In genomic region chr11:75476716-75477613, GRCh38 we compare ENCODE assay signal across 11 cellular contexts. TPM values are rescaled to one million over a fixed set of nuclear protein-coding genes. Genes with fewer than 3 reads are reported as not detected.
DNase-seq lines count a peak whose midpoint lies in the region; ATAC-seq and TF ChIP-seq lines count a peak whose summit lies in the region.
"Had no signal": no experiment of that assay in that cellular context is flagged by ENCODE, and none has a peak within 500 bp of the region (broad histone marks: within the 10 kb centered on the region; RNA-seq: fewer than 3 reads in every experiment).

No MANE protein-coding gene starts in this region.

- TF ChIP-seq POLR2A in body of pancreas (IDR thresholded peaks at IDR 0.05), result no peak

- H3K27me3 Mint-ChIP-seq in naive thymus-derived CD4-positive, alpha-beta T cell, result no peaks in the 10 kb centered on the region

- no peak overlapping the region for H3K4me3 Mint-ChIP-seq in naive thymus-derived CD4-positive, alpha-beta T cell

- H3K4me1 ChIP-seq in body of pancreas, result peaks cover 39% of the 10 kb centered on the region
- H3K4me1 ChIP-seq in naive thymus-derived CD4-positive, alpha-beta T cell (ENCODE audit: control insufficient read depth in 2 of 2, insufficient read depth in 2 of 2, low read length in 2 of 2), result peaks cover 15% of the 10 kb centered on the region in 2 donors

- no peaks in the 10 kb centered on the region for H3K27me3 ChIP-seq in body of pancreas
- no peaks in the 10 kb centered on the region for H3K27me3 ChIP-seq in naive thymus-derived CD4-positive, alpha-beta T cell (ENCODE audit: control insufficient read depth in 2 of 2, insufficient read depth in 2 of 2, low read length in 2 of 2)

- H3K27ac Mint-ChIP-seq in naive thymus-derived CD4-positive, alpha-beta T cell, result peak overlapping the region in 7 of 9 donors; percentile 14 to 83 (median 58)

- POLR2A ChIA-PET in naive thymus-derived CD4-positive, alpha-beta T cell (lab: Charles Lee), result interaction anchor here (0.9 kb wide), 1 partner anchor 13 kb away, joined by 3 read pairs; no protein-coding TSS in a partner anchor

- H3K9me3 ChIP-seq in body of pancreas, result no peaks in the 10 kb centered on the region
- no peaks in the 10 kb centered on the region for H3K9me3 ChIP-seq in naive thymus-derived CD4-positive, alpha-beta T cell (ENCODE audit: control insufficient read depth in 2 of 3, low read length in 3 of 3)

- CTCF ChIA-PET in naive thymus-derived CD4-positive, alpha-beta T cell (lab: Charles Lee), result no interaction called here

- TF ChIP-seq CTCF in body of pancreas (IDR thresholded peaks at IDR 0.05), result no peak

- ATAC-seq in body of pancreas (peak; percentile 93), HG03565 (IDR thresholded peaks at IDR 0.05; ENCODE audit: unreplicated experiment) (no peak), GM19351 (IDR thresholded peaks at IDR 0.05; ENCODE audit: unreplicated experiment) (no peak)
- no peak for ATAC-seq in naive thymus-derived CD4-positive, alpha-beta T cell

- H3K4me1 Mint-ChIP-seq in naive thymus-derived CD4-positive, alpha-beta T cell, result peaks cover 13 to 23% (median 20%) of the 10 kb centered on the region in 7 donors

- no peaks in the 10 kb centered on the region for H3K36me3 ChIP-seq in body of pancreas (replicated peaks in 1 of 2; ENCODE audit: insufficient read depth in 1 of 2, low read depth in 2 of 2)
- H3K36me3 ChIP-seq in naive thymus-derived CD4-positive, alpha-beta T cell (ENCODE audit: control insufficient read depth in 2 of 3, insufficient read depth in 3 of 3, low read length in 3 of 3), result no peaks in the 10 kb centered on the region

- intact Hi-C loops in body of pancreas (cut with DNase I), result no loop called here
- intact Hi-C loops in naive thymus-derived CD4-positive, alpha-beta T cell (cut with micrococcal nuclease), result no loop called here

- H3K4me3 ChIP-seq in body of pancreas, result no peak overlapping the region
- no peak overlapping the region for H3K4me3 ChIP-seq in naive thymus-derived CD4-positive, alpha-beta T cell (ENCODE audit: low read length)
- H3K4me3 ChIP-seq: smooth muscle cell had no signal

- peak; percentile 88 for DNase-seq in DMS79 (lab: John Stamatoyannopoulos, UW)
- DNase-seq in NCI-H1105 treated with DMSO at 0.1 percent for 48 hours (lab: John Stamatoyannopoulos, UW), result peak; percentile 47
- peak; percentile 81 to 93 (median 90) for DNase-seq in body of pancreas
- no peak for DNase-seq in naive thymus-derived CD4-positive, alpha-beta T cell
- no peak for DNase-seq in hypothalamus (lab: John Stamatoyannopoulos, UW)
- DNase-seq: effector CD4-positive, alpha-beta T cell; islet precursor cell; NCI-H1436 treated with DMSO at 0.1 percent for 48 hours had no signal

- H3K9me3 Mint-ChIP-seq in naive thymus-derived CD4-positive, alpha-beta T cell, result no peaks in the 10 kb centered on the region

- H3K27ac ChIP-seq in body of pancreas, result peak overlapping the region in 3 of 4 donors; percentile 75 to 80 (median 77)
- no peak overlapping the region for H3K27ac ChIP-seq in naive thymus-derived CD4-positive, alpha-beta T cell (ENCODE audit: low read depth, low read length)

- no peaks in the 10 kb centered on the region for H3K36me3 Mint-ChIP-seq in naive thymus-derived CD4-positive, alpha-beta T cell

- 5 to 26% methylated on average over 7 to 11 of the region's 11 CpGs for WGBS in body of pancreas, 2 donors

RNA-seq across cellular contexts. Expression of gene KLHL35, which starts 44.0 kb away (rescaled TPM):
- 1 to 10 TPM; 4.4 to 4.6 TPM for total RNA-seq in body of pancreas
- total RNA-seq in naive thymus-derived CD4-positive, alpha-beta T cell, result 1 to 10 TPM in 3 of 5 experiments, under 1 TPM in 2; 0.60 to 1.4 (median 1.1) TPM
- under 1 TPM; 0.57 to 0.60 TPM for polyA plus RNA-seq in naive thymus-derived CD4-positive, alpha-beta T cell

RNA-seq across cellular contexts. Expression of gene GDPD5, which starts 48.8 kb away (rescaled TPM):
- 10 to 100 TPM; 29.6 to 73.2 TPM for total RNA-seq in body of pancreas
- 10 to 100 TPM; 18.0 to 50.3 (median 24.7) TPM for total RNA-seq in naive thymus-derived CD4-positive, alpha-beta T cell
- 1 to 10 TPM; 3.9 to 7.1 TPM for polyA plus RNA-seq in naive thymus-derived CD4-positive, alpha-beta T cell

Comparison
In these comparisons a context has a peak if more than half of its experiments do, and no peak if none do; other contexts are left out.
1. DNase-seq: peak in DMS79 (single experiment), NCI-H1105 treated with DMSO at 0.1 percent for 48 hours (single experiment) and body of pancreas (4 of 4); none in naive thymus-derived CD4-positive, alpha-beta T cell (0 of 9) and hypothalamus (0 of 51).